20 cellular contexts compared by ENCODE assay signal in the genomic region with DNA sequence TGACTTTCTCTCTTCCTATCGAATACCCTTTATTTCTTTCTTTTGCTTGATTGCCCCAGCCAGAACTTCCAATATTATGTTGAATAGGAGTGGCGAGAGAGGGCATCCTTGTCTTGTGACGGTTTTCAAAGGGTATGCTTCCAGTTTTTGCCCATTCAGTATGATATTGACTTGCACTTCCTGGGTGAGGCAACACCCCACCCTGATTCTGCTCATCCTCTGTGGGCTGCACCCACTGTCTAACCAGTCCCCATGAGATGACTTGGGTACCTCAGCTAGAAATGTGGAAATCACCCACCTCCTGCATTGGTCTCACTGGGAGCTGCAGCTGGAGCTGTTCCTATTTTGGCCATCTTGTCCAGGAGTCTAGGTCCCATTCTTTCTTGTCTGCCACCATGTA. TPM values are rescaled to one million over a fixed set of nuclear protein-coding genes. Genes with fewer than 3 reads are reported as not detected.
A peak's percentile ranks its signal among the peaks of the same experiment; 100 is the strongest.
DNase-seq lines count a peak whose midpoint lies in the region; ATAC-seq, FAIRE-seq and TF ChIP-seq lines count a peak whose summit lies in the region.
"Had no signal": no experiment of that assay in that cellular context is flagged by ENCODE, and none has a peak within 500 bp of the region (broad histone marks: within the 10 kb centered on the region; RNA-seq: fewer than 3 reads in every experiment).

No MANE protein-coding gene starts in this region.

- no peak for ATAC-seq in activated T-cell treated with anti-CD3 and anti-CD28 coated beads, Interleukin-2, amount 50 U/mL, for 4 hours
- ATAC-seq in stimulated activated naive B cell treated with anti-CD40 and anti-IgM and Interleukin-4, amounts not matched to agents 10 μg/mL and 1 μg/mL and 100 μg/mL, for 72 hours (replicated peaks): no peak
- no peak for ATAC-seq in HG03097 (IDR thresholded peaks at IDR 0.05; ENCODE audit: low FRiP score, unreplicated experiment)
- ATAC-seq: K562, Right ventricle myocardium inferior had no signal

- H3K27ac ChIP-seq in OCI-LY7 (ENCODE audit: low read depth, low read length, poor library complexity, severe bottlenecking): peak overlapping the region; percentile 15
- H3K27ac ChIP-seq: ovary had no signal

- H3K4me3 Mint-ChIP-seq in activated T-cell treated with anti-CD3 and anti-CD28 coated beads, Interleukin-2, amount 50 U/mL, for 4 hours: peak overlapping the region; percentile 81
- H3K4me3 Mint-ChIP-seq in glutamatergic neuron (ENCODE audit: unreplicated experiment): peak overlapping the region; percentile 18
- H3K4me3 Mint-ChIP-seq in stimulated activated naive B cell treated with anti-CD40 and anti-IgM and Interleukin-4, amounts not matched to agents 10 μg/mL and 1 μg/mL and 100 μg/mL, for 72 hours: peak overlapping the region; percentile 30 to 76
- H3K4me3 Mint-ChIP-seq: HFFc6 had no signal

- intact Hi-C loops in OCI-LY7 (cut with micrococcal nuclease; ENCODE audit: unreplicated experiment): loop anchor here (5.0 kb wide), 1 partner anchor 44 kb away; the partner anchor contains the start of gene KCNH8

- CTCF ChIA-PET in OCI-LY7 (lab: Charles Lee; ENCODE audit: unreplicated experiment): no interaction called here

- peak overlapping the region; percentile 66 for H3K4me3 ChIP-seq in OCI-LY7 (ENCODE audit: low read depth, low read length, poor library complexity, severe bottlenecking)
- H3K4me3 ChIP-seq: K562, lung, ovary had no signal

- BruUV-seq in OCI-LY7 (replicated peaks; lab: Mats Ljungman, UMichigan): no TSS peak

- no peaks in the 10 kb centered on the region for H3K9me3 ChIP-seq in OCI-LY7 (ENCODE audit: low read length)
- H3K9me3 ChIP-seq: ovary had no signal

- peaks cover 8% of the 10 kb centered on the region for H3K4me1 Mint-ChIP-seq in activated T-cell treated with anti-CD3 and anti-CD28 coated beads, Interleukin-2, amount 50 U/mL, for 4 hours (ENCODE audit: low read depth)
- no peaks in the 10 kb centered on the region for H3K4me1 Mint-ChIP-seq in glutamatergic neuron (ENCODE audit: low read depth, unreplicated experiment)
- H3K4me1 Mint-ChIP-seq in stimulated activated naive B cell treated with anti-CD40 and anti-IgM and Interleukin-4, amounts not matched to agents 10 μg/mL and 1 μg/mL and 100 μg/mL, for 72 hours: no peaks in the 10 kb centered on the region

- no peaks in the 10 kb centered on the region for H3K27me3 Mint-ChIP-seq in activated T-cell treated with anti-CD3 and anti-CD28 coated beads, Interleukin-2, amount 50 U/mL, for 4 hours (ENCODE audit: low read depth)
- no peaks in the 10 kb centered on the region for H3K27me3 Mint-ChIP-seq in glutamatergic neuron (ENCODE audit: unreplicated experiment)
- peaks cover 0 to 5% of the 10 kb centered on the region in 2 donors for H3K27me3 Mint-ChIP-seq in stimulated activated naive B cell treated with anti-CD40 and anti-IgM and Interleukin-4, amounts not matched to agents 10 μg/mL and 1 μg/mL and 100 μg/mL, for 72 hours

- DNase-seq in activated T-cell treated with anti-CD3 and anti-CD28 coated beads, Interleukin-2, amount 50 U/mL, for 4 hours: no peak
- no peak for DNase-seq in activated T-cell treated with anti-CD3 and anti-CD28 coated beads for 4 hours
- DNase-seq in OCI-LY7 (ENCODE audit: low spot score): peak; percentile 22
- no peak for DNase-seq in glutamatergic neuron
- no peak for DNase-seq in stimulated activated naive B cell treated with anti-CD40 and anti-IgM and Interleukin-4, amounts not matched to agents 10 μg/mL and 1 μg/mL and 100 μg/mL, for 72 hours
- DNase-seq in NCI-H748 treated with DMSO at 0.1 percent for 48 hours (lab: John Stamatoyannopoulos, UW): no peak
- DNase-seq in D721Med (ENCODE audit: insufficient read length, low spot score): no peak
- DNase-seq: activated gamma-delta T cell treated with Interleukin-2 at 50 U/mL for 16 hours, EL, erythroblast, HFFc6, hypothalamus, NCI-H1694, NCI-H526 treated with DMSO at 0.1 percent for 48 hours, ovary had no signal

- H3K36me3 ChIP-seq in OCI-LY7 (ENCODE audit: insufficient read depth, low read length): no peaks in the 10 kb centered on the region
- H3K36me3 ChIP-seq: ovary had no signal

- H3K9me3 Mint-ChIP-seq in activated T-cell treated with anti-CD3 and anti-CD28 coated beads, Interleukin-2, amount 50 U/mL, for 4 hours: peaks cover under 1% of the 10 kb centered on the region
- peaks cover 2% of the 10 kb centered on the region for H3K9me3 Mint-ChIP-seq in glutamatergic neuron (ENCODE audit: unreplicated experiment)
- peaks cover 0 to 1% of the 10 kb centered on the region in 2 donors for H3K9me3 Mint-ChIP-seq in stimulated activated naive B cell treated with anti-CD40 and anti-IgM and Interleukin-4, amounts not matched to agents 10 μg/mL and 1 μg/mL and 100 μg/mL, for 72 hours

- no peak for FAIRE-seq in D721Med (lab: Jason Lieb, UNC)
- FAIRE-seq: K562, urothelium cell line had no signal

- peak overlapping the region; percentile 57 for H3K4me2 ChIP-seq in OCI-LY7 (ENCODE audit: low read length)

- POLR2A ChIA-PET in OCI-LY7 (lab: Charles Lee): no interaction called here

- H3K36me3 Mint-ChIP-seq in activated T-cell treated with anti-CD3 and anti-CD28 coated beads, Interleukin-2, amount 50 U/mL, for 4 hours (ENCODE audit: insufficient read depth): no peaks in the 10 kb centered on the region
- H3K36me3 Mint-ChIP-seq in glutamatergic neuron (ENCODE audit: unreplicated experiment): no peaks in the 10 kb centered on the region
- H3K36me3 Mint-ChIP-seq in stimulated activated naive B cell treated with anti-CD40 and anti-IgM and Interleukin-4, amounts not matched to agents 10 μg/mL and 1 μg/mL and 100 μg/mL, for 72 hours: no peaks in the 10 kb centered on the region

- H3K4me1 ChIP-seq in OCI-LY7 (ENCODE audit: insufficient read depth, low read length, poor library complexity, severe bottlenecking): peaks cover 6% of the 10 kb centered on the region

- no peaks in the 10 kb centered on the region for H3K9me2 ChIP-seq in OCI-LY7 (ENCODE audit: insufficient read depth, low read length)

- H3K79me2 ChIP-seq in OCI-LY7 (ENCODE audit: insufficient read depth, low read depth, low read length): no peaks in the 10 kb centered on the region

- TF ChIP-seq CTCF in OCI-LY7 (conservative IDR thresholded peaks at IDR 0.05; ENCODE audit: low read length) (no peak), glutamatergic neuron (IDR thresholded peaks at IDR 0.05; ENCODE audit: partially characterized antibody, unreplicated experiment) (no peak), D721Med (IDR thresholded peaks at IDR 0.05; ENCODE audit: insufficient read depth, missing control alignments) (no peak)

- no peaks in the 10 kb centered on the region for H4K20me1 ChIP-seq in OCI-LY7 (ENCODE audit: insufficient read depth, low read length)

- H2AFZ ChIP-seq in OCI-LY7 (ENCODE audit: low read length): peak overlapping the region; percentile 86; the same call in 1 of the 2 replicates

- H3K27ac Mint-ChIP-seq in glutamatergic neuron (ENCODE audit: unreplicated experiment): no peak overlapping the region
- no peak overlapping the region for H3K27ac Mint-ChIP-seq in stimulated activated naive B cell treated with anti-CD40 and anti-IgM and Interleukin-4, amounts not matched to agents 10 μg/mL and 1 μg/mL and 100 μg/mL, for 72 hours
- H3K27ac Mint-ChIP-seq: HFFc6 had no signal

RNA-seq across cellular contexts. Expression of gene KCNH8, which starts 44.8 kb away (rescaled TPM):
- not detected for total RNA-seq in activated T-cell treated with anti-CD3 and anti-CD28 coated beads, Interleukin-2, amount 50 U/mL, for 4 hours
- total RNA-seq in OCI-LY7 (2014; rRNA removed; shearing (Covaris generic)): 0.15 and 0.44 TPM in 2 replicates
- total RNA-seq in OCI-LY7 (2022) (0.59 and 1.1 TPM in 2 replicates), glutamatergic neuron (ENCODE audit: unreplicated experiment) (30.9 TPM)
- total RNA-seq: HFFc6 had no signal

Comparison
In these comparisons a context has a peak if more than half of its experiments do, and no peak if none do; other contexts are left out.
1. H3K4me3 Mint-ChIP-seq: peak in every context shown above with its lines; median percentile 81 in activated T-cell treated with anti-CD3 and anti-CD28 coated beads, Interleukin-2, amount 50 U/mL, for 4 hours; 53 in stimulated activated naive B cell treated with anti-CD40 and anti-IgM and Interleukin-4, amounts not matched to agents 10 μg/mL and 1 μg/mL and 100 μg/mL, for 72 hours; 18 in glutamatergic neuron.
2. RNA of gene KCNH8, which starts 44.8 kb away (total RNA-seq): 30.9 TPM in glutamatergic neuron (single experiment); 0.15 to 1.1 TPM in OCI-LY7 and not detected in activated T-cell treated with anti-CD3 and anti-CD28 coated beads, Interleukin-2, amount 50 U/mL, for 4 hours; every median in the first group is over 10 times any median in the second.